Comparison of ENCODE assay signal across 8 cellular contexts in genomic region chr1:40257313-40257687, GRCh38.
DNase-seq lines count a peak whose midpoint lies in the region; TF ChIP-seq lines count a peak whose summit lies in the region.

No MANE protein-coding gene starts in this region.

- H3K9ac ChIP-seq in HUES6 (ENCODE audit: low read length) = peak overlapping the region; percentile 91
- H3K9ac ChIP-seq in adipocyte (ENCODE audit: low read length) = peak overlapping the region; percentile 92

- H3K27me3 ChIP-seq in HUES6 (ENCODE audit: control insufficient read depth, insufficient read depth, low read length) (no peaks in the 10 kb centered on the region), adipocyte (replicated peaks; ENCODE audit: control insufficient read depth, insufficient read depth, low read length) (no peaks in the 10 kb centered on the region)

- no peaks in the 10 kb centered on the region for H3K9me3 ChIP-seq in HUES6 (ENCODE audit: control insufficient read depth, insufficient read depth, low read depth, low read length)
- H3K9me3 ChIP-seq in adipocyte (ENCODE audit: control insufficient read depth, low read length) = no peaks in the 10 kb centered on the region
- no peaks in the 10 kb centered on the region for H3K9me3 ChIP-seq in iPS-18c (ENCODE audit: control insufficient read depth, insufficient read depth, low read length)

- H3K4me3 ChIP-seq in GM12864 (ENCODE audit: low read depth, low read length) (peak overlapping the region; percentile 100), HUES6 (ENCODE audit: low read depth, low read length) (peak overlapping the region; percentile 99), adipocyte (ENCODE audit: low read length) (peak overlapping the region; percentile 98), iPS-18c (ENCODE audit: insufficient read depth, low read depth, low read length) (peak overlapping the region; percentile 72)

- H3K27ac ChIP-seq in 22Rv1 (peak overlapping the region; percentile 94), HUES6 (ENCODE audit: low read depth, low read length) (peak overlapping the region; percentile 87)

- TF ChIP-seq CTCF in 22Rv1 (IDR thresholded peaks at IDR 0.05) (no peak), GM12864 (IDR thresholded peaks at IDR 0.05; ENCODE audit: low read depth, low read length, missing control alignments) (no peak)

- H3K36me3 ChIP-seq in HUES6 (ENCODE audit: control insufficient read depth, insufficient read depth, low read length) (peaks cover 28% of the 10 kb centered on the region), adipocyte (ENCODE audit: control insufficient read depth, insufficient read depth, low read length, severe bottlenecking) (peaks cover 23% of the 10 kb centered on the region)

- 0 out of 2 replicates have a peak, but pooled peaks cover 5% of the 10 kb centered on the region for H3K4me1 ChIP-seq in HUES6 (ENCODE audit: control insufficient read depth, insufficient read depth, low read length)
- peaks cover 16% of the 10 kb centered on the region for H3K4me1 ChIP-seq in adipocyte (ENCODE audit: control insufficient read depth, insufficient read depth, low read length)

- no peak for DNase-seq in GM12864 (ENCODE audit: low read depth)
- DNase-seq in adipocyte (ENCODE audit: low read depth) = no peak
- peak; percentile 65 for DNase-seq in stimulated activated CD8-positive, alpha-beta memory T cell treated with anti-CD3 and anti-CD28 coated beads, Interleukin-4, amount 100 ng/mL, for 48 hours
- DNase-seq in cortex of kidney (lab: John Stamatoyannopoulos, UW) = no peak
- DNase-seq in HPDE6-E6E7 (ENCODE audit: extremely low spot score) = no peak
